20 cellular contexts compared by ENCODE assay signal in genomic region chr6:4567141-4567540, GRCh38.
A peak's percentile ranks its signal among the peaks of the same experiment; 100 is the strongest.
DNase-seq lines count a peak whose midpoint lies in the region; TF ChIP-seq lines count a peak whose summit lies in the region.
"Had no signal": no experiment of that assay in that cellular context is flagged by ENCODE, and none has a peak within 500 bp of the region (broad histone marks: within the 10 kb centered on the region; RNA-seq: fewer than 3 reads in every experiment).

No MANE protein-coding gene starts in this region.

- no peaks in the 10 kb centered on the region for H3K4me1 ChIP-seq in ascending aorta
- H3K4me1 ChIP-seq: breast epithelium, lower lobe of right lung had no signal

- DNase-seq in ELR (ENCODE audit: low read depth), result peak; percentile 81
- peak; percentile 28 for DNase-seq in RPMI7951 (ENCODE audit: low read depth)
- peak; percentile 91 for DNase-seq in epithelial cell of esophagus (ENCODE audit: low read depth)
- peak; percentile 13 for DNase-seq in kidney tubule cell (ENCODE audit: low spot score)
- no peak for DNase-seq in C1 segment of cervical spinal cord (lab: John Stamatoyannopoulos, UW)
- DNase-seq in NCI-H345 treated with DMSO at 0.1 percent for 48 hours (lab: John Stamatoyannopoulos, UW; ENCODE audit: unreplicated experiment), result no peak
- no peak for DNase-seq in stimulated activated naive CD4-positive, alpha-beta T cell treated with Interleukin-2 at 50 U/mL for 16 hours (lab: John Stamatoyannopoulos, UW)
- DNase-seq in ascending aorta (ENCODE audit: low spot score in 2 of 2), result no peak
- DNase-seq: activated B cell treated with CpG ODN at 0.5 μM for 24 hours; activated CD8-positive, alpha-beta T cell treated with anti-CD3 and anti-CD28 coated beads for 36 hours; activated T-cell treated with anti-CD3 and anti-CD28 coated beads, Interleukin-2, amount 50 U/mL, for 48 hours; GOT3; immature natural killer cell; lower lobe of right lung; NCI-H1105 treated with DMSO at 0.1 percent for 48 hours; NCI-H526 treated with DMSO at 0.1 percent for 48 hours; right cardiac atrium; stimulated activated CD4-positive, alpha-beta T cell treated with anti-CD3 and anti-CD28 coated beads, Interleukin-15, amount 100 ng/mL, for 24 hours had no signal

- intact Hi-C loops in ascending aorta (cut with DNase I), result no loop called here

- H3K36me3 ChIP-seq in ascending aorta, result no peaks in the 10 kb centered on the region
- H3K36me3 ChIP-seq: breast epithelium, lower lobe of right lung, SJSA1 had no signal

- H3K27me3 ChIP-seq in ascending aorta, result no peaks in the 10 kb centered on the region
- H3K27me3 ChIP-seq: breast epithelium, SJSA1 had no signal

- H3K4me3 ChIP-seq in epithelial cell of esophagus (ENCODE audit: low read length), result no peak overlapping the region
- H3K4me3 ChIP-seq in ascending aorta, result no peak overlapping the region
- H3K4me3 ChIP-seq: breast epithelium, lower lobe of right lung, SJSA1 had no signal

- TF ChIP-seq CTCF in epithelial cell of esophagus (IDR thresholded peaks at IDR 0.05; ENCODE audit: insufficient read depth, low read depth, low read length, missing control alignments), result no peak
- no peak for TF ChIP-seq CTCF in ascending aorta (IDR thresholded peaks at IDR 0.05)

- peaks cover 0 to 23% of the 10 kb centered on the region in 2 donors for H3K9me3 ChIP-seq in ascending aorta
- H3K9me3 ChIP-seq: SJSA1 had no signal

- no peak overlapping the region for H3K27ac ChIP-seq in ascending aorta
- H3K27ac ChIP-seq: breast epithelium, lower lobe of right lung, SJSA1 had no signal

Comparison
In these comparisons a context has a peak if more than half of its experiments do, and no peak if none do; other contexts are left out.
1. DNase-seq: peak in ELR (single experiment), RPMI7951 (single experiment), epithelial cell of esophagus (single experiment) and kidney tubule cell (single experiment); none in C1 segment of cervical spinal cord (0 of 14), NCI-H345 treated with DMSO at 0.1 percent for 48 hours (single experiment), stimulated activated naive CD4-positive, alpha-beta T cell treated with Interleukin-2 at 50 U/mL for 16 hours (single experiment) and ascending aorta (0 of 2).